Comparison of ENCODE assay signal across 13 cellular contexts in genomic region chr17:17175917-17176316, GRCh38. TPM values are rescaled to one million over a fixed set of nuclear protein-coding genes. Genes with fewer than 3 reads are reported as not detected.
DNase-seq lines count a peak whose midpoint lies in the region; ATAC-seq and TF ChIP-seq lines count a peak whose summit lies in the region.
"Had no signal": no experiment of that assay in that cellular context is flagged by ENCODE, and none has a peak within 500 bp of the region (broad histone marks: within the 10 kb centered on the region; RNA-seq: fewer than 3 reads in every experiment).

No MANE protein-coding gene starts in this region.

- H3K27ac Mint-ChIP-seq in CD8-positive, alpha-beta T cell: peak overlapping the region; percentile 88
- peak overlapping the region; percentile 80 for H3K27ac Mint-ChIP-seq in activated B cell treated with CpG ODN at 0.5 μM for 24 hours
- H3K27ac Mint-ChIP-seq in naive thymus-derived CD4-positive, alpha-beta T cell: peak overlapping the region; percentile 85 to 99 (median 98)
- H3K27ac Mint-ChIP-seq: dendritic cell treated with granulocyte-macrophage colony-stimulating factor and Interleukin-4, amounts not matched to agents 40 ng/mL and 50 ng/mL, for 4 days had no signal

- in situ Hi-C loops in HAP-1 (cut with MboI; ENCODE audit: low sequenced_read_pairs): loop anchor here (10.0 kb wide), 1 partner anchor 61 kb away; no protein-coding TSS in a partner anchor

- H3K4me1 ChIP-seq in CD8-positive, alpha-beta T cell (ENCODE audit: insufficient read depth, low read length): peaks cover 78% of the 10 kb centered on the region
- peaks cover 45 to 86% of the 10 kb centered on the region in 2 donors for H3K4me1 ChIP-seq in naive thymus-derived CD4-positive, alpha-beta T cell (ENCODE audit: control insufficient read depth in 2 of 2, insufficient read depth in 2 of 2, low read length in 2 of 2)
- peaks cover 4% of the 10 kb centered on the region; the same call in 1 of the 2 replicates for H3K4me1 ChIP-seq in HAP-1
- H3K4me1 ChIP-seq: right lobe of liver had no signal

- no peaks in the 10 kb centered on the region for H3K27me3 Mint-ChIP-seq in CD8-positive, alpha-beta T cell (ENCODE audit: low read depth)
- no peaks in the 10 kb centered on the region for H3K27me3 Mint-ChIP-seq in activated B cell treated with CpG ODN at 0.5 μM for 24 hours
- no peaks in the 10 kb centered on the region for H3K27me3 Mint-ChIP-seq in naive thymus-derived CD4-positive, alpha-beta T cell
- H3K27me3 Mint-ChIP-seq: dendritic cell treated with granulocyte-macrophage colony-stimulating factor and Interleukin-4, amounts not matched to agents 40 ng/mL and 50 ng/mL, for 4 days had no signal

- POLR2A ChIA-PET in CD8-positive, alpha-beta T cell (lab: Charles Lee): interaction anchor here (0.6 to 1.4 kb wide), 3 partner anchors 8 to 104 kb away, joined by 4 to 6 read pairs (median 4); no protein-coding TSS in a partner anchor
- POLR2A ChIA-PET in activated B cell treated with CpG ODN at 0.5 μM for 24 hours (lab: Charles Lee): interaction anchor here (1.7 kb wide), 1 partner anchor 61 kb away, joined by 6 read pairs; the partner anchor contains the start of gene FLCN
- POLR2A ChIA-PET in naive thymus-derived CD4-positive, alpha-beta T cell (lab: Charles Lee): interaction anchor here (0.7 to 3.0 kb wide), 7 partner anchors 9 to 61 kb away, joined by 3 to 16 read pairs (median 6); partner anchors contain the start of genes FLCN and PLD6

- H3K27ac ChIP-seq in CD8-positive, alpha-beta T cell (ENCODE audit: low read depth, low read length): peak overlapping the region; percentile 14
- peak overlapping the region; percentile 70 for H3K27ac ChIP-seq in naive thymus-derived CD4-positive, alpha-beta T cell (ENCODE audit: low read depth, low read length)
- H3K27ac ChIP-seq: right lobe of liver had no signal

- no peak overlapping the region for H3K4me3 ChIP-seq in CD8-positive, alpha-beta T cell (ENCODE audit: low read depth, low read length)
- H3K4me3 ChIP-seq in naive thymus-derived CD4-positive, alpha-beta T cell (ENCODE audit: low read length): peak overlapping the region; percentile 31
- H3K4me3 ChIP-seq in H7 (ENCODE audit: insufficient read depth, low read depth, low read length): no peak overlapping the region
- H3K4me3 ChIP-seq in HAP-1: no peak overlapping the region
- H3K4me3 ChIP-seq: right lobe of liver had no signal

- CTCF ChIA-PET in CD8-positive, alpha-beta T cell (lab: Charles Lee): interaction anchor here (0.6 to 2.5 kb wide), 3 partner anchors 20 to 66 kb away, joined by 3 to 9 read pairs (median 3); no protein-coding TSS in a partner anchor
- CTCF ChIA-PET in activated B cell treated with CpG ODN at 0.5 μM for 24 hours (lab: Charles Lee): no interaction called here
- CTCF ChIA-PET in naive thymus-derived CD4-positive, alpha-beta T cell (lab: Charles Lee): interaction anchor here (1.2 kb wide), 1 partner anchor 9 kb away, joined by 4 read pairs; no protein-coding TSS in a partner anchor

- peaks cover 32% of the 10 kb centered on the region for H3K36me3 ChIP-seq in CD8-positive, alpha-beta T cell (ENCODE audit: insufficient read depth, low read length)
- peaks cover 4 to 30% (median 12%) of the 10 kb centered on the region in 3 experiments for H3K36me3 ChIP-seq in naive thymus-derived CD4-positive, alpha-beta T cell (ENCODE audit: control insufficient read depth in 2 of 3, insufficient read depth in 3 of 3, low read length in 3 of 3)
- peaks cover 27% of the 10 kb centered on the region for H3K36me3 ChIP-seq in H7 (replicated peaks; ENCODE audit: control insufficient read depth, insufficient read depth, low read length)
- H3K36me3 ChIP-seq in HAP-1 (replicated peaks): peaks cover 63% of the 10 kb centered on the region

- TF ChIP-seq CTCF in CD8-positive, alpha-beta T cell (IDR thresholded peaks at IDR 0.05): no peak
- TF ChIP-seq CTCF in activated B cell treated with CpG ODN at 0.5 μM for 24 hours (IDR thresholded peaks at IDR 0.05): no peak

- H3K36me3 Mint-ChIP-seq in CD8-positive, alpha-beta T cell: peaks cover 83% of the 10 kb centered on the region
- H3K36me3 Mint-ChIP-seq in activated B cell treated with CpG ODN at 0.5 μM for 24 hours (ENCODE audit: low read depth): peaks cover 82% of the 10 kb centered on the region
- peaks cover 4 to 51% (median 36%) of the 10 kb centered on the region in 5 donors for H3K36me3 Mint-ChIP-seq in naive thymus-derived CD4-positive, alpha-beta T cell

- H3K4me1 Mint-ChIP-seq in CD8-positive, alpha-beta T cell (ENCODE audit: low read depth): peaks cover 72% of the 10 kb centered on the region
- peaks cover 40% of the 10 kb centered on the region for H3K4me1 Mint-ChIP-seq in activated B cell treated with CpG ODN at 0.5 μM for 24 hours
- H3K4me1 Mint-ChIP-seq in naive thymus-derived CD4-positive, alpha-beta T cell: peaks cover 42 to 85% (median 78%) of the 10 kb centered on the region in 7 donors

- no peaks in the 10 kb centered on the region for H3K9me3 Mint-ChIP-seq in CD8-positive, alpha-beta T cell
- H3K9me3 Mint-ChIP-seq in activated B cell treated with CpG ODN at 0.5 μM for 24 hours: no peaks in the 10 kb centered on the region
- H3K9me3 Mint-ChIP-seq in naive thymus-derived CD4-positive, alpha-beta T cell: no peaks in the 10 kb centered on the region
- H3K9me3 Mint-ChIP-seq: dendritic cell treated with granulocyte-macrophage colony-stimulating factor and Interleukin-4, amounts not matched to agents 40 ng/mL and 50 ng/mL, for 4 days had no signal

- ATAC-seq in CD8-positive, alpha-beta T cell: no peak
- peak; percentile 51 for ATAC-seq in GM21786 (IDR thresholded peaks at IDR 0.05; ENCODE audit: unreplicated experiment)
- peak; percentile 94 for ATAC-seq in activated B cell treated with CpG ODN at 0.5 μM for 24 hours (ENCODE audit: low read depth)
- peak; percentile 45 for ATAC-seq in naive thymus-derived CD4-positive, alpha-beta T cell
- ATAC-seq: HCT116, left ventricle myocardium superior, right lobe of liver had no signal

- peak in 2 of 7 experiments; percentile 23 to 65 for DNase-seq in CD8-positive, alpha-beta T cell
- DNase-seq in activated B cell treated with CpG ODN at 0.5 μM for 24 hours (peak; percentile 47), cerebellar cortex (ENCODE audit: low spot score) (no peak), H7 (no peak), HAP-1 (ENCODE audit: low spot score in 2 of 2) (no peak)
- DNase-seq in naive thymus-derived CD4-positive, alpha-beta T cell: peak in 5 of 9 donors; percentile 20 to 40 (median 28)
- DNase-seq: GDM1, left ventricle myocardium superior, NCI-H1105 treated with DMSO at 0.1 percent for 48 hours, right lobe of liver had no signal

- no peaks in the 10 kb centered on the region for H3K9me3 ChIP-seq in CD8-positive, alpha-beta T cell (ENCODE audit: low read length)
- H3K9me3 ChIP-seq in naive thymus-derived CD4-positive, alpha-beta T cell (ENCODE audit: control insufficient read depth in 2 of 3, low read length in 3 of 3): no peaks in the 10 kb centered on the region
- no peaks in the 10 kb centered on the region for H3K9me3 ChIP-seq in HAP-1
- H3K9me3 ChIP-seq: right lobe of liver had no signal

- H3K4me3 Mint-ChIP-seq in CD8-positive, alpha-beta T cell: peak overlapping the region; percentile 59
- H3K4me3 Mint-ChIP-seq in activated B cell treated with CpG ODN at 0.5 μM for 24 hours: peak overlapping the region; percentile 59
- H3K4me3 Mint-ChIP-seq in naive thymus-derived CD4-positive, alpha-beta T cell: peak overlapping the region; percentile 58 to 87 (median 84)
- H3K4me3 Mint-ChIP-seq: dendritic cell treated with granulocyte-macrophage colony-stimulating factor and Interleukin-4, amounts not matched to agents 40 ng/mL and 50 ng/mL, for 4 days had no signal

- intact Hi-C loops in CD8-positive, alpha-beta T cell (cut with DNase I, micrococcal nuclease): loop anchor here in 1 of 2 experiments (5.0 kb wide), 1 partner anchor 61 kb away; the partner anchor contains the start of gene FLCN
- intact Hi-C loops in activated B cell treated with CpG ODN at 0.5 μM for 24 hours (cut with micrococcal nuclease): loop anchor here (2.0 kb wide), 1 partner anchor 61 kb away; the partner anchor contains the start of gene FLCN
- intact Hi-C loops in naive thymus-derived CD4-positive, alpha-beta T cell (cut with micrococcal nuclease): loop anchor here in 1 of 2 donors (1.0 kb wide), 2 partner anchors 21 to 61 kb away; partner anchors contain the start of gene FLCN

- no peaks in the 10 kb centered on the region for H3K27me3 ChIP-seq in CD8-positive, alpha-beta T cell (ENCODE audit: insufficient read depth, low read length)
- H3K27me3 ChIP-seq in naive thymus-derived CD4-positive, alpha-beta T cell (ENCODE audit: control insufficient read depth in 2 of 2, insufficient read depth in 2 of 2, low read length in 2 of 2): no peaks in the 10 kb centered on the region
- H3K27me3 ChIP-seq in H7 (ENCODE audit: control insufficient read depth, insufficient read depth, low read length) (no peaks in the 10 kb centered on the region), HAP-1 (ENCODE audit: low read depth) (no peaks in the 10 kb centered on the region)
- H3K27me3 ChIP-seq: right lobe of liver had no signal

RNA-seq across cellular contexts. Expression of gene PLD6, which starts 30.2 kb away (rescaled TPM):
- total RNA-seq in CD8-positive, alpha-beta T cell: 1 to 10 TPM; 3.2 to 3.3 TPM
- total RNA-seq in activated B cell treated with CpG ODN at 0.5 μM for 24 hours: 6.2 and 7.6 TPM in 2 replicates
- total RNA-seq in naive thymus-derived CD4-positive, alpha-beta T cell: 10 to 100 TPM in 3 of 5 experiments, 1 to 10 TPM in 2; 6.2 to 13.9 (median 12.1) TPM
- 10 to 100 TPM; 11.0 to 16.4 TPM for polyA plus RNA-seq in naive thymus-derived CD4-positive, alpha-beta T cell
- 0.17 TPM in 1 of 2 replicates, not detected in the other for total RNA-seq in H7 (2014; rRNA removed; shearing (Covaris generic))

Comparison
In these comparisons a context has a peak if more than half of its experiments do, and no peak if none do; other contexts are left out.
1. DNase-seq: peak in activated B cell treated with CpG ODN at 0.5 μM for 24 hours (single experiment) and naive thymus-derived CD4-positive, alpha-beta T cell (5 of 9); none in cerebellar cortex (single experiment), H7 (single experiment) and HAP-1 (0 of 2).
2. Peak in every context shown above with its lines, with median percentiles within 50 percentile points of each other: H3K27ac Mint-ChIP-seq and H3K4me3 Mint-ChIP-seq.